ENCODE assay signal across 9 cellular contexts in genomic region chr1:89310505-89310904, GRCh38. TPM values are rescaled to one million over a fixed set of nuclear protein-coding genes. Genes with fewer than 3 reads are reported as not detected.
DNase-seq lines count a peak whose midpoint lies in the region; ATAC-seq and TF ChIP-seq lines count a peak whose summit lies in the region.
"Had no signal": no experiment of that assay in that cellular context is flagged by ENCODE, and none has a peak within 500 bp of the region (broad histone marks: within the 10 kb centered on the region; RNA-seq: fewer than 3 reads in every experiment).

No MANE protein-coding gene starts in this region.

- no peak overlapping the region for H3K56ac ChIP-seq in IMR-90 (ENCODE audit: extremely low read depth, insufficient read depth, low read length)

- H3K9me1 ChIP-seq in IMR-90 (ENCODE audit: insufficient read depth, low read length), result no peaks in the 10 kb centered on the region

- peak overlapping the region; percentile 45; the same call in 1 of the 2 replicates for H3K4me2 ChIP-seq in IMR-90 (ENCODE audit: low read depth, low read length)
- H3K4me2 ChIP-seq in skeletal muscle satellite cell (ENCODE audit: low read length), result peak overlapping the region; percentile 22

- no peak for TF ChIP-seq POLR2A in IMR-90 (IDR thresholded peaks at IDR 0.05; ENCODE audit: low read depth, low read length)

- H4K91ac ChIP-seq in IMR-90 (ENCODE audit: insufficient read depth, low read depth, low read length), result no peak overlapping the region

- peaks cover 2 to 32% (median 6%) of the 10 kb centered on the region in 3 donors for H3K36me3 Mint-ChIP-seq in CD8-positive, alpha-beta memory T cell

- no peak overlapping the region for H2BK20ac ChIP-seq in IMR-90 (ENCODE audit: low read depth, low read length)

- H3K27me3 Mint-ChIP-seq in CD8-positive, alpha-beta memory T cell, result no peaks in the 10 kb centered on the region

- peak overlapping the region; percentile 49 to 95 (median 84) for H3K27ac Mint-ChIP-seq in CD8-positive, alpha-beta memory T cell

- no peaks in the 10 kb centered on the region for H3K9me3 ChIP-seq in CD8-positive, alpha-beta memory T cell (ENCODE audit: low read length)
- no peaks in the 10 kb centered on the region for H3K9me3 ChIP-seq in IMR-90 (ENCODE audit: control insufficient read depth, insufficient read depth, low read length)
- H3K9me3 ChIP-seq in duodenal mucosa (ENCODE audit: control insufficient read depth in 1 of 2, low read length in 2 of 2), result peaks cover 0 to 6% of the 10 kb centered on the region in 2 donors
- no peaks in the 10 kb centered on the region for H3K9me3 ChIP-seq in skeletal muscle satellite cell (replicated peaks; ENCODE audit: low read length)

- H3K4me3 ChIP-seq in CD8-positive, alpha-beta memory T cell (ENCODE audit: low read length), result peak overlapping the region; percentile 24
- no peak overlapping the region for H3K4me3 ChIP-seq in IMR-90 (ENCODE audit: insufficient read depth, low read depth, low read length)
- peak overlapping the region; percentile 8 to 23 for H3K4me3 ChIP-seq in duodenal mucosa (ENCODE audit: low read depth in 1 of 2, low read length in 2 of 2)
- no peak overlapping the region for H3K4me3 ChIP-seq in skeletal muscle satellite cell (ENCODE audit: low read length)

- peak overlapping the region; percentile 23 to 71 (median 58) for H3K4me3 Mint-ChIP-seq in CD8-positive, alpha-beta memory T cell

- no peak overlapping the region for H2BK5ac ChIP-seq in IMR-90 (ENCODE audit: low read depth, low read length, poor library complexity, severe bottlenecking)

- no peak overlapping the region for H4K8ac ChIP-seq in IMR-90 (ENCODE audit: low read depth in 2 of 2, low read length in 2 of 2)

- H3K9me3 Mint-ChIP-seq in CD8-positive, alpha-beta memory T cell, result peaks cover 5 to 7% (median 6%) of the 10 kb centered on the region in 5 donors

- H2BK15ac ChIP-seq in IMR-90 (ENCODE audit: low read depth, low read length), result no peak overlapping the region

- no peak overlapping the region for H2AK9ac ChIP-seq in IMR-90 (replicated peaks; ENCODE audit: low read depth, low read length, poor library complexity)

- ATAC-seq in GM19467 (IDR thresholded peaks at IDR 0.05; ENCODE audit: unreplicated experiment) (peak; percentile 79), IMR-90 (ENCODE audit: low read depth) (peak; percentile 35; the same call in 1 of the 2 replicates)

- H3K9ac ChIP-seq in IMR-90 (ENCODE audit: low read depth, low read length) (no peak overlapping the region), duodenal mucosa (ENCODE audit: low read depth in 1 of 2, low read length in 2 of 2) (no peak overlapping the region), skeletal muscle satellite cell (ENCODE audit: low read depth, low read length) (no peak overlapping the region)

- no peak overlapping the region for H2BK120ac ChIP-seq in IMR-90 (ENCODE audit: low read depth, low read length)

- no peaks in the 10 kb centered on the region for H3K27me3 ChIP-seq in CD8-positive, alpha-beta memory T cell (ENCODE audit: insufficient read depth, low read length, poor library complexity, severe bottlenecking)
- H3K27me3 ChIP-seq in IMR-90 (ENCODE audit: control insufficient read depth, insufficient read depth, low read length) (no peaks in the 10 kb centered on the region), duodenal mucosa (ENCODE audit: control insufficient read depth in 1 of 2, insufficient read depth in 2 of 2, low read length in 2 of 2) (no peaks in the 10 kb centered on the region), skeletal muscle satellite cell (ENCODE audit: control insufficient read depth, insufficient read depth, low read length) (no peaks in the 10 kb centered on the region)

- no peak overlapping the region for H4K5ac ChIP-seq in IMR-90 (ENCODE audit: low read depth, low read length)

- H3K4me1 Mint-ChIP-seq in CD8-positive, alpha-beta memory T cell, result peaks cover 42 to 65% (median 57%) of the 10 kb centered on the region in 3 donors

- no peak overlapping the region for H3K23ac ChIP-seq in IMR-90 (ENCODE audit: low read depth, low read length)

- peaks cover 58% of the 10 kb centered on the region for H3K4me1 ChIP-seq in CD8-positive, alpha-beta memory T cell (ENCODE audit: insufficient read depth, low read length)
- H3K4me1 ChIP-seq in IMR-90 (ENCODE audit: control insufficient read depth, insufficient read depth, low read length) (no peaks in the 10 kb centered on the region), duodenal mucosa (ENCODE audit: control insufficient read depth in 1 of 2, insufficient read depth in 2 of 2, low read length in 2 of 2) (peaks cover 11 to 21% of the 10 kb centered on the region in 2 donors), skeletal muscle satellite cell (ENCODE audit: control insufficient read depth, insufficient read depth, low read length) (no peaks in the 10 kb centered on the region)

- CTCF ChIA-PET in CD8-positive, alpha-beta memory T cell (lab: Charles Lee), result interaction anchor here (0.8 to 2.2 kb wide), 5 partner anchors 13 to 48 kb away, joined by 3 to 7 read pairs (median 4); no protein-coding TSS in a partner anchor
- CTCF ChIA-PET in IMR-90 (lab: Yijun Ruan, JAX), result no interaction called here

- no peak overlapping the region for H2AFZ ChIP-seq in IMR-90 (replicated peaks; ENCODE audit: low read length, poor library complexity)

- intact Hi-C loops in IMR-90 (cut with micrococcal nuclease), result no loop called here

- in situ Hi-C loops in IMR-90 (cut with MboI; ENCODE audit: low sequenced_read_pairs), result no loop called here

- no peak for TF ChIP-seq RAD21 in IMR-90 (IDR thresholded peaks at IDR 0.05; ENCODE audit: low read length)

- no peak overlapping the region for H3K18ac ChIP-seq in IMR-90 (ENCODE audit: low read depth, low read length)

- H3K36me3 ChIP-seq in CD8-positive, alpha-beta memory T cell (ENCODE audit: insufficient read depth, low read length), result no peaks in the 10 kb centered on the region
- H3K36me3 ChIP-seq in IMR-90 (ENCODE audit: control insufficient read depth, insufficient read depth, low read length), result no peaks in the 10 kb centered on the region
- H3K36me3 ChIP-seq in duodenal mucosa (ENCODE audit: control insufficient read depth in 1 of 2, insufficient read depth in 2 of 2, low read length in 2 of 2), result no peaks in the 10 kb centered on the region
- no peaks in the 10 kb centered on the region for H3K36me3 ChIP-seq in skeletal muscle satellite cell (ENCODE audit: insufficient read depth, low read length)

- TF ChIP-seq CTCF in IMR-90 (conservative IDR thresholded peaks at IDR 0.05; ENCODE audit: low read depth, low read length), result no peak

- POLR2A ChIA-PET in CD8-positive, alpha-beta memory T cell (lab: Charles Lee), result interaction anchor here (0.5 to 1.9 kb wide), 4 partner anchors 15 to 184 kb away, joined by 4 to 9 read pairs (median 4); partner anchors contain the start of genes GBP2 and GBP5
- POLR2A ChIA-PET in IMR-90 (lab: Charles Lee; ENCODE audit: unreplicated experiment), result interaction anchor here (0.6 kb wide), 1 partner anchor 147 kb away, joined by 3 read pairs; no protein-coding TSS in a partner anchor

- no peak overlapping the region for H3K4ac ChIP-seq in IMR-90 (ENCODE audit: low read depth, low read length)

- no peaks in the 10 kb centered on the region for H3K79me1 ChIP-seq in IMR-90 (ENCODE audit: low read depth in 1 of 2, low read length in 2 of 2)

- dilution Hi-C loops in IMR-90 (cut with HindIII; ENCODE audit: low sequenced_read_pairs, unreplicated experiment), result no loop called here

- no CpG with 5 or more reads among the region's 1 CpG for WGBS in IMR-90 (ENCODE audit: extremely low coverage in 2 of 2, insufficient read length in 1 of 2), 2 experiments

- no peak overlapping the region for H3K27ac ChIP-seq in CD8-positive, alpha-beta memory T cell (ENCODE audit: low read depth, low read length)
- H3K27ac ChIP-seq in IMR-90 (ENCODE audit: insufficient read depth, low read length) (no peak overlapping the region), duodenal mucosa (ENCODE audit: low read depth, low read length) (no peak overlapping the region)
- H3K27ac ChIP-seq: HL-60 had no signal

- no peak overlapping the region for H3K14ac ChIP-seq in IMR-90 (replicated peaks; ENCODE audit: low read depth, low read length)

- BruUV-seq in IMR-90 (replicated peaks; lab: Mats Ljungman, UMichigan), result no TSS peak

- no peaks in the 10 kb centered on the region for H4K20me1 ChIP-seq in IMR-90 (ENCODE audit: insufficient read depth, low read length)

- H2AK5ac ChIP-seq in IMR-90 (ENCODE audit: low read depth, low read length), result no peak overlapping the region

- peak in 1 of 5 donors; percentile 10 for DNase-seq in CD8-positive, alpha-beta memory T cell
- peak; percentile 5 for DNase-seq in IMR-90
- no peak for DNase-seq in NCI-H2171 (lab: John Stamatoyannopoulos, UW)
- no peak for DNase-seq in COLO668 (lab: John Stamatoyannopoulos, UW; ENCODE audit: unreplicated experiment)
- no peak for DNase-seq in SHP77 treated with DMSO at 0.1 percent for 48 hours (lab: John Stamatoyannopoulos, UW)

TF ChIP-seq in IMR-90, 13 proteins besides CTCF, POLR2A, EP300 and RAD21 (continues in another document):
- TF ChIP-seq FOS (IDR thresholded peaks at IDR 0.05; ENCODE audit: low read depth, low read length) (no peak), MAZ (IDR thresholded peaks at IDR 0.05; ENCODE audit: borderline replicate concordance, low read depth, low read length) (no peak), NFE2L2 (IDR thresholded peaks at IDR 0.05; ENCODE audit: low read depth, low read length) (no peak), ELK1 (IDR thresholded peaks at IDR 0.05; ENCODE audit: borderline replicate concordance, low read depth, low read length) (no peak)

RNA-seq across cellular contexts. Expression of gene GBP5, which starts 37.8 kb away (rescaled TPM):
- total RNA-seq in CD8-positive, alpha-beta memory T cell, result 10 to 100 TPM; 67.2 to 74.5 TPM
- 180 TPM for polyA plus RNA-seq in CD8-positive, alpha-beta memory T cell
- not detected in 2 replicates for total RNA-seq in IMR-90 (2012; rRNA removed)
- polyA plus RNA-seq in IMR-90 (2012; rRNA removed), result not detected in 2 replicates
- not detected in 2 replicates for polyA plus RNA-seq in IMR-90 (2012; cell fraction: cytosol; rRNA removed)
- not detected in 2 replicates for polyA plus RNA-seq in IMR-90 (2012; cell fraction: nucleus; rRNA removed; ENCODE audit: low replicate concordance)
- total RNA-seq in skeletal muscle satellite cell (2012; rRNA removed), result not detected in 2 replicates

RNA-seq across cellular contexts. Expression of gene GBP6, which starts 53.4 kb away (rescaled TPM):
- under 1 TPM; 0.13 to 0.22 TPM for total RNA-seq in CD8-positive, alpha-beta memory T cell
- 0.63 TPM for polyA plus RNA-seq in CD8-positive, alpha-beta memory T cell
- total RNA-seq in IMR-90 (2012; rRNA removed), result not detected in 2 replicates
- polyA plus RNA-seq in IMR-90 (2012; rRNA removed), result not detected in 2 replicates
- polyA plus RNA-seq in IMR-90 (2012; cell fraction: cytosol; rRNA removed), result not detected in 2 replicates
- not detected in 2 replicates for polyA plus RNA-seq in IMR-90 (2012; cell fraction: nucleus; rRNA removed; ENCODE audit: low replicate concordance)
- total RNA-seq in skeletal muscle satellite cell (2012; rRNA removed), result not detected in 2 replicates

Comparison
In these comparisons a context has a peak if more than half of its experiments do, and no peak if none do; other contexts are left out.
1. H3K4me3 ChIP-seq: peak in CD8-positive, alpha-beta memory T cell (single experiment) and duodenal mucosa (2 of 2); none in IMR-90 (single experiment) and skeletal muscle satellite cell (single experiment).
2. RNA of gene GBP5, which starts 37.8 kb away (total RNA-seq): 67.2 to 74.5 TPM in CD8-positive, alpha-beta memory T cell; not detected in IMR-90; every median in the first group is over 10 times any median in the second.